16 cellular contexts compared by ENCODE assay signal in the genomic region with DNA sequence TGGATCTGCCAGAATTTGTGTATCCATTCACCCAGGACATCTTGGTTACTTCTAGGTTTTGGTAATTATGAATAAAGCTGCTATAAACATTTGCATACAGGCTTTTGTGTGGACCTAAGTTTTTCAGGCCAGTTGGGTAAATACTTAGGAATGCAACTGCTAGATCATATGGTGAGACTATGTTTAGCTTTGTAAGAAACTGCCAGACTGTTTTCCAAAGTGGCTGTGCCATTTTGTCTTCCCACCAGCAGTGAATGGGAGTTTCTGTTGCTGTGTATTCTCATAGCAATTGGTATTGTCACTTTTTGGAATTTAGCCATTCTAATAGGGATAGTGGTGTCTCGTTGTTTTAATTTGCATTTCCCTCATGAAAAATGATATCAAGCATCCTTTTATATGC.
DNase-seq lines count a peak whose midpoint lies in the region; ATAC-seq and TF ChIP-seq lines count a peak whose summit lies in the region.
"Had no signal": no experiment of that assay in that cellular context is flagged by ENCODE, and none has a peak within 500 bp of the region (broad histone marks: within the 10 kb centered on the region; RNA-seq: fewer than 3 reads in every experiment).

No MANE protein-coding gene starts in this region.

- H2AFZ ChIP-seq in GM23248 (no peak overlapping the region), SK-N-SH (ENCODE audit: low read depth) (no peak overlapping the region)

- no peak for TF ChIP-seq EP300 in SK-N-SH (IDR thresholded peaks at IDR 0.05; ENCODE audit: borderline replicate concordance in 1 of 2, low read depth in 1 of 2, low read length in 1 of 2)

- in situ Hi-C loops in GM23248 (cut with MboI): no loop called here

- no peaks in the 10 kb centered on the region for H4K20me1 ChIP-seq in GM23248 (ENCODE audit: insufficient read depth)
- no peaks in the 10 kb centered on the region for H4K20me1 ChIP-seq in SK-N-SH (ENCODE audit: insufficient read depth)

- H3K36me3 ChIP-seq in GM23248 (ENCODE audit: low read depth): no peaks in the 10 kb centered on the region
- H3K36me3 ChIP-seq in SK-N-SH (replicated peaks in 1 of 2; ENCODE audit: control insufficient read depth in 1 of 2, insufficient read depth in 2 of 2, low read length in 1 of 2): no peaks in the 10 kb centered on the region

- H3K27ac ChIP-seq in GM23248 (no peak overlapping the region), SK-N-SH (ENCODE audit: low read depth in 2 of 2, low read length in 1 of 2) (peak overlapping the region in 1 of 2 experiments; percentile 35; a peak in 1 of 4 replicates)
- H3K27ac ChIP-seq: 22Rv1, A549, C4-2B had no signal

- ATAC-seq in left cardiac atrium: no peak
- ATAC-seq in Right ventricle myocardium superior (ENCODE audit: poor library complexity): no peak
- ATAC-seq: A549, HepG2 had no signal

- 0% methylated on average over 1 of the region's 1 CpG for WGBS in GM23248 (ENCODE audit: low coverage in 1 of 2, low lambda C conversion rate in 2 of 2, missing lambda C conversion rate in 2 of 2), 2 experiments
- 9% methylated on average over 1 of the region's 1 CpG for WGBS in SK-N-SH (ENCODE audit: low lambda C conversion rate)

- H3K79me2 ChIP-seq in GM23248 (ENCODE audit: insufficient read depth) (no peaks in the 10 kb centered on the region), SK-N-SH (ENCODE audit: insufficient read depth) (no peaks in the 10 kb centered on the region)

- no peak for TF ChIP-seq CTCF in SK-N-SH (IDR thresholded peaks at IDR 0.05)
- no peak for TF ChIP-seq CTCF in choroid plexus epithelial cell (conservative IDR thresholded peaks at IDR 0.05; ENCODE audit: low read depth, low read length)

- DNase-seq in GM23248 (peak; percentile 1), SK-N-SH (no peak), choroid plexus epithelial cell (ENCODE audit: low read depth) (peak; percentile 8), iris pigment epithelial cell (ENCODE audit: low read depth) (peak; percentile 6), UCSD-AML1 (lab: John Stamatoyannopoulos, UW; ENCODE audit: unreplicated experiment) (no peak), left cardiac atrium (no peak), MV-4-11 (lab: John Stamatoyannopoulos, UW) (no peak), Right ventricle myocardium superior (no peak)
- DNase-seq: AML-193; Caco-2; CD4-positive, alpha-beta T cell; H9 had no signal

- no peak for TF ChIP-seq RAD21 in SK-N-SH (IDR thresholded peaks at IDR 0.05; ENCODE audit: low read length)

- no peak overlapping the region for H3K9ac ChIP-seq in GM23248
- no peak overlapping the region for H3K9ac ChIP-seq in SK-N-SH

- no peaks in the 10 kb centered on the region for H3K27me3 ChIP-seq in GM23248 (replicated peaks; ENCODE audit: insufficient read depth)
- H3K27me3 ChIP-seq in SK-N-SH (ENCODE audit: insufficient read depth): no peaks in the 10 kb centered on the region

- H3F3A ChIP-seq in GM23248 (ENCODE audit: insufficient read depth) (no peaks in the 10 kb centered on the region), SK-N-SH (replicated peaks; ENCODE audit: insufficient read depth) (no peaks in the 10 kb centered on the region)

- no peak overlapping the region for H3K4me3 ChIP-seq in GM23248
- no peak overlapping the region for H3K4me3 ChIP-seq in SK-N-SH (ENCODE audit: low read depth in 2 of 2, low read length in 1 of 2)
- no peak overlapping the region for H3K4me3 ChIP-seq in choroid plexus epithelial cell (ENCODE audit: low read depth, low read length)
- H3K4me3 ChIP-seq: A549 had no signal

- POLR2A ChIA-PET in SK-N-SH (lab: Yijun Ruan, JAX): no interaction called here

- H3K9me3 ChIP-seq in GM23248 (ENCODE audit: low read depth): no peaks in the 10 kb centered on the region
- H3K9me3 ChIP-seq in SK-N-SH: no peaks in the 10 kb centered on the region
- H3K9me3 ChIP-seq: A549, Caco-2 had no signal

- H3K9me2 ChIP-seq in GM23248 (ENCODE audit: insufficient read depth) (no peaks in the 10 kb centered on the region), SK-N-SH (no peaks in the 10 kb centered on the region)

- H3K4me1 ChIP-seq in GM23248 (ENCODE audit: insufficient read depth) (peaks cover 4% of the 10 kb centered on the region; the same call in 1 of the 2 replicates), SK-N-SH (ENCODE audit: control insufficient read depth in 1 of 2, insufficient read depth in 2 of 2, low read depth in 1 of 2, low read length in 1 of 2) (no peaks in the 10 kb centered on the region; a peak in 1 of 4 replicates)
- H3K4me1 ChIP-seq: Caco-2 had no signal

- CTCF ChIA-PET in SK-N-SH (lab: Yijun Ruan, JAX): no interaction called here

- intact Hi-C loops in left cardiac atrium (cut with DNase I): no loop called here
- intact Hi-C loops in Right ventricle myocardium superior (cut with DNase I): no loop called here

- no peak overlapping the region for H3K4me2 ChIP-seq in GM23248 (ENCODE audit: unreplicated experiment)
- no peak overlapping the region for H3K4me2 ChIP-seq in SK-N-SH
- H3K4me2 ChIP-seq: A549 had no signal

TF ChIP-seq in SK-N-SH, 30 proteins besides CTCF, POLR2A, EP300 and RAD21:
- no peak for TF ChIP-seq SIN3A (IDR thresholded peaks at IDR 0.05; ENCODE audit: borderline replicate concordance, low read depth, low read length)
- TF ChIP-seq TCF12 (IDR thresholded peaks at IDR 0.05): peak; percentile 48; the same call in 1 of the 2 replicates

Comparison
In these comparisons a context has a peak if more than half of its experiments do, and no peak if none do; other contexts are left out.
1. DNase-seq: peak in GM23248 (single experiment), choroid plexus epithelial cell (single experiment) and iris pigment epithelial cell (single experiment); none in SK-N-SH (single experiment), UCSD-AML1 (single experiment), left cardiac atrium (single experiment), MV-4-11 (single experiment) and Right ventricle myocardium superior (single experiment).